ENCODE assay signal across 8 cellular contexts in genomic region chr20:17968366-17969275, GRCh38. TPM values are rescaled to one million over a fixed set of nuclear protein-coding genes. Genes with fewer than 3 reads are reported as not detected.
DNase-seq lines count a peak whose midpoint lies in the region; ATAC-seq, FAIRE-seq and TF ChIP-seq lines count a peak whose summit lies in the region.

Gene MGME1, plus strand, starts transcription at chr20:17969018. Its CDS starts 842 bp downstream, at chr20:17969860.
Gene SNX5, minus strand, starts transcription at chr20:17968794. Its CDS starts 369 bp downstream, at chr20:17968425.

- peak within 1 kb of the TSS; percentile 94 for H3K4me2 ChIP-seq in OCI-LY7 (ENCODE audit: low read length)
- H3K4me2 ChIP-seq in endothelial cell of umbilical vein (ENCODE audit: insufficient read depth, low read length) = peak within 1 kb of the TSS; percentile 99

- no peaks in the 10 kb centered on the region for H3K9me1 ChIP-seq in endothelial cell of umbilical vein (replicated peaks; ENCODE audit: control insufficient read depth, extremely low read depth, insufficient read depth, low read length)

- TF ChIP-seq CTCF in D721Med (IDR thresholded peaks at IDR 0.05; ENCODE audit: insufficient read depth, missing control alignments) = no peak
- TF ChIP-seq CTCF in OCI-LY7 (conservative IDR thresholded peaks at IDR 0.05; ENCODE audit: low read length) = no peak
- TF ChIP-seq CTCF in endothelial cell of umbilical vein (IDR thresholded peaks at IDR 0.05; ENCODE audit: extremely low read depth in 1 of 2, insufficient read depth in 1 of 2, low read depth in 1 of 2, low read length in 2 of 2) = no peak

- no peaks in the 10 kb centered on the region for H3K9me3 ChIP-seq in OCI-LY7 (ENCODE audit: low read length)
- H3K9me3 ChIP-seq in endothelial cell of umbilical vein (replicated peaks; ENCODE audit: control insufficient read depth, insufficient read depth, low read length) = no peaks in the 10 kb centered on the region

- H3K4me1 ChIP-seq in OCI-LY7 (ENCODE audit: insufficient read depth, low read length, poor library complexity, severe bottlenecking) = peaks cover 25% of the 10 kb centered on the region
- peaks cover 62% of the 10 kb centered on the region for H3K4me1 ChIP-seq in endothelial cell of umbilical vein (ENCODE audit: control insufficient read depth, extremely low read depth, insufficient read depth, low read length)

- DNase-seq in D721Med (ENCODE audit: insufficient read length, low spot score) (peak; percentile 50), HuH-7.5 (ENCODE audit: low spot score) (peak; percentile 97), OCI-LY7 (ENCODE audit: low spot score) (peak; percentile 99), activated T-cell treated with anti-CD3 and anti-CD28 coated beads for 1 hour (ENCODE audit: low read depth) (peak; percentile 98), endothelial cell of umbilical vein (ENCODE audit: low read depth, low spot score) (peak; percentile 100), midbrain (lab: John Stamatoyannopoulos, UW) (peak; percentile 98)
- DNase-seq in stimulated activated CD8-positive, alpha-beta memory T cell treated with anti-CD3 and anti-CD28 coated beads, Interleukin-2, amount 100 ng/mL, for 1 hour (ENCODE audit: low read depth in 2 of 2) = peak; percentile 97 to 98

- peaks cover 51% of the 10 kb centered on the region for H4K20me1 ChIP-seq in OCI-LY7 (ENCODE audit: insufficient read depth, low read length)
- H4K20me1 ChIP-seq in endothelial cell of umbilical vein (replicated peaks; ENCODE audit: control insufficient read depth, extremely low read depth, insufficient read depth, low read length) = peaks cover 12% of the 10 kb centered on the region

- H3K36me3 ChIP-seq in OCI-LY7 (ENCODE audit: insufficient read depth, low read length) = peaks cover 81% of the 10 kb centered on the region
- H3K36me3 ChIP-seq in endothelial cell of umbilical vein (ENCODE audit: control insufficient read depth in 2 of 2, extremely low read depth in 1 of 2, insufficient read depth in 2 of 2, low read length in 2 of 2) = no peaks in the 10 kb centered on the region

- dilution Hi-C loops in endothelial cell of umbilical vein (cut with MboI; ENCODE audit: extremely low pct_ligation_motif_present, low sequenced_read_pairs) = no loop called here

- peak within 1 kb of the TSS; percentile 97 for H3K9ac ChIP-seq in endothelial cell of umbilical vein (replicated peaks; ENCODE audit: extremely low read depth, insufficient read depth, low read length)

- TF ChIP-seq POLR2A in endothelial cell of umbilical vein (IDR thresholded peaks at IDR 0.05; ENCODE audit: low read depth, low read length) = peak; percentile 92

- H3K9me2 ChIP-seq in OCI-LY7 (ENCODE audit: insufficient read depth, low read length) = no peaks in the 10 kb centered on the region

- POLR2A ChIA-PET in OCI-LY7 (lab: Charles Lee) (interaction anchor here (0.8 to 4.0 kb wide), 4 partner anchors 10 to 25 kb away, joined by 3 to 47 read pairs (median 22); no protein-coding TSS in a partner anchor), endothelial cell of umbilical vein (lab: Charles Lee) (interaction anchor here (0.7 to 1.4 kb wide), 2 partner anchors 10 to 11 kb away, joined by 3 to 5 read pairs; no protein-coding TSS in a partner anchor)

- H3K27ac ChIP-seq in OCI-LY7 (ENCODE audit: low read depth, low read length, poor library complexity, severe bottlenecking) = peak within 1 kb of the TSS; percentile 95
- peak within 1 kb of the TSS; percentile 92 for H3K27ac ChIP-seq in endothelial cell of umbilical vein (ENCODE audit: insufficient read depth, low read depth, low read length)

- H2AFZ ChIP-seq in OCI-LY7 (ENCODE audit: low read length) = peak within 1 kb of the TSS; percentile 31; the same call in 1 of the 2 replicates
- H2AFZ ChIP-seq in endothelial cell of umbilical vein (ENCODE audit: low read depth, low read length) = peak within 1 kb of the TSS; percentile 65

- H3K79me2 ChIP-seq in OCI-LY7 (ENCODE audit: insufficient read depth, low read depth, low read length) (peaks cover 96% of the 10 kb centered on the region), endothelial cell of umbilical vein (ENCODE audit: control insufficient read depth, insufficient read depth, low read length) (peaks cover 84% of the 10 kb centered on the region)

- H3K27me3 ChIP-seq in endothelial cell of umbilical vein (ENCODE audit: control insufficient read depth in 2 of 2, insufficient read depth in 2 of 2, low read length in 2 of 2) = no peaks in the 10 kb centered on the region

- BruUV-seq in OCI-LY7 (replicated peaks; lab: Mats Ljungman, UMichigan) (no TSS peak), endothelial cell of umbilical vein (replicated peaks; lab: Mats Ljungman, UMichigan) (no TSS peak)

- ATAC-seq in GM21526 (IDR thresholded peaks at IDR 0.05; ENCODE audit: low FRiP score, unreplicated experiment) = peak; percentile 73

- CTCF ChIA-PET in OCI-LY7 (lab: Charles Lee; ENCODE audit: unreplicated experiment) (no interaction called here), endothelial cell of umbilical vein (lab: Charles Lee) (interaction anchor here (0.7 to 7.7 kb wide), 5 partner anchors 11 to 302 kb away, joined by 3 to 104 read pairs (median 8); no protein-coding TSS in a partner anchor)

- FAIRE-seq in D721Med (lab: Jason Lieb, UNC) (no peak), endothelial cell of umbilical vein (lab: Jason Lieb, UNC) (peak; percentile 87)

- H3K4me3 ChIP-seq in OCI-LY7 (ENCODE audit: low read depth, low read length, poor library complexity, severe bottlenecking) (peak within 1 kb of the TSS; percentile 97), endothelial cell of umbilical vein (replicated peaks in 1 of 3; ENCODE audit: insufficient read depth in 1 of 3, low read depth in 1 of 3, low read length in 3 of 3) (peak within 1 kb of the TSS; percentile 76 to 97 (median 97))

- intact Hi-C loops in OCI-LY7 (cut with micrococcal nuclease; ENCODE audit: unreplicated experiment) = loop anchor here (5.0 to 10.0 kb wide), 2 partner anchors 111 to 536 kb away; partner anchors contain the start of gene SEC23B
- intact Hi-C loops in endothelial cell of umbilical vein (cut with micrococcal nuclease) = loop anchor here (1.0 to 10.0 kb wide), 2 partner anchors 25 to 166 kb away; partner anchors contain the start of genes KAT14 and PET117

TF ChIP-seq in endothelial cell of umbilical vein, 7 proteins besides CTCF, POLR2A, EP300 and RAD21:
- TF ChIP-seq JUN (IDR thresholded peaks at IDR 0.05; ENCODE audit: borderline replicate concordance, insufficient read depth, insufficient read length, low read depth) (peak; percentile 77), FOS (IDR thresholded peaks at IDR 0.05; ENCODE audit: borderline replicate concordance, insufficient read depth, low read length) (no peak), GATA2 (IDR thresholded peaks at IDR 0.05; ENCODE audit: insufficient read depth, insufficient read length, low read depth, low read length) (no peak), MAX (IDR thresholded peaks at IDR 0.05; ENCODE audit: insufficient read depth, insufficient read length) (peak; percentile 95), EZH2 (IDR thresholded peaks at IDR 0.05; ENCODE audit: borderline replicate concordance, low read depth, low read length, severe bottlenecking) (no peak), MYC (IDR thresholded peaks at IDR 0.05; ENCODE audit: low read depth, low read length) (peak; percentile 95), POLR2AphosphoS5 (IDR thresholded peaks at IDR 0.05; ENCODE audit: insufficient read depth, low read depth, low read length) (peak; percentile 96)

RNA-seq across cellular contexts. Expression of gene MGME1, which starts in this region (rescaled TPM):
- 46.6 and 47.8 TPM in 2 replicates for total RNA-seq in OCI-LY7 (2014; rRNA removed; shearing (Covaris generic))
- total RNA-seq in OCI-LY7 (2022) (75.6 and 80.1 TPM in 2 replicates), endothelial cell of umbilical vein (18.0 and 26.2 TPM in 2 replicates)
- polyA plus RNA-seq in endothelial cell of umbilical vein = 7.8 and 8.9 TPM in 2 replicates
- polyA plus RNA-seq in endothelial cell of umbilical vein (2011; cell fraction: cytosol; rRNA removed) = 11.2 and 11.7 TPM in 2 replicates
- polyA plus RNA-seq in endothelial cell of umbilical vein (2011; cell fraction: nucleus; rRNA removed) = 17.7 and 21.9 TPM in 2 replicates
- 10.4 and 18.0 TPM in 2 replicates for polyA plus RNA-seq in endothelial cell of umbilical vein (2012)
- polyA minus RNA-seq in endothelial cell of umbilical vein = 10.5 and 14.1 TPM in 2 replicates
- polyA minus RNA-seq in endothelial cell of umbilical vein (2011; cell fraction: cytosol; rRNA and poly(A)+ RNA removed) = 18.0 TPM
- 13.2 and 15.8 TPM in 2 replicates for polyA minus RNA-seq in endothelial cell of umbilical vein (2011; cell fraction: nucleus; rRNA and poly(A)+ RNA removed)

RNA-seq across cellular contexts. Expression of gene SNX5, which starts in this region (rescaled TPM):
- 183 and 204 TPM in 2 replicates for total RNA-seq in OCI-LY7 (2014; rRNA removed; shearing (Covaris generic))
- 263 and 274 TPM in 2 replicates for total RNA-seq in OCI-LY7 (2022)
- total RNA-seq in endothelial cell of umbilical vein = 109 and 121 TPM in 2 replicates
- polyA plus RNA-seq in endothelial cell of umbilical vein = 76.2 and 77.2 TPM in 2 replicates
- polyA plus RNA-seq in endothelial cell of umbilical vein (2011; cell fraction: cytosol; rRNA removed) = 79.8 and 86.5 TPM in 2 replicates
- polyA plus RNA-seq in endothelial cell of umbilical vein (2011; cell fraction: nucleus; rRNA removed) = 182 and 225 TPM in 2 replicates
- 121 and 140 TPM in 2 replicates for polyA plus RNA-seq in endothelial cell of umbilical vein (2012)
- 72.3 and 84.8 TPM in 2 replicates for polyA minus RNA-seq in endothelial cell of umbilical vein
- 55.6 TPM for polyA minus RNA-seq in endothelial cell of umbilical vein (2011; cell fraction: cytosol; rRNA and poly(A)+ RNA removed)
- 144 and 189 TPM in 2 replicates for polyA minus RNA-seq in endothelial cell of umbilical vein (2011; cell fraction: nucleus; rRNA and poly(A)+ RNA removed)

Comparison
In these comparisons a context has a peak if more than half of its experiments do, and no peak if none do; other contexts are left out.
1. Peak in every context shown above with its lines: DNase-seq, ATAC-seq, H3K4me3 ChIP-seq and H3K27ac ChIP-seq.
2. DNase-seq: peak in every context shown above with its lines; median percentile 100 in endothelial cell of umbilical vein; 99 in OCI-LY7; 98 in activated T-cell treated with anti-CD3 and anti-CD28 coated beads for 1 hour; 98 in midbrain; 98 in stimulated activated CD8-positive, alpha-beta memory T cell treated with anti-CD3 and anti-CD28 coated beads, Interleukin-2, amount 100 ng/mL, for 1 hour; 97 in HuH-7.5; 50 in D721Med.